Comparison of ENCODE assay signal across 2 cellular contexts in the genomic region with DNA sequence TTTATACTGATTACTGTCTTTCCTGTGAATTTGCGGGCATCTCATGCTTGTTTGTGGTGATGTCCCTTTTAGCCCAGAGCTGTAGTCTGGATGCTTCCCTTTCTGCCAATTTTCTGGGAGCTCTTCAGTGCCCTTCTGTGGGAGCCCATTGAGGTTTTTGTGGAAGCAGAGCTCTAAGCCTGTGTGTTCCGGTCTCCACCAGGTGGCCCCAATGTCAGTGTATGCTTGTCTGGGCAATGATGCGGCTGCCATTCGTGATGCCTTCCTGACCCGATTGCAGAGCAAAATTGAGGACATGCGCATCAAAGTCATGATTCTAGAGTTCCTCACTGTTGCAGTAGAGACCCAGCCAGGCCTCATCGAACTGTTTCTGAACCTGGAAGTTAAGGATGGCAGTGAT.
TF ChIP-seq lines count a peak whose summit lies in the region.

No MANE protein-coding gene starts in this region.

TF ChIP-seq in A549, 52 proteins besides CTCF, POLR2A, EP300 and RAD21:
- TF ChIP-seq ESRRA (IDR thresholded peaks at IDR 0.05; ENCODE audit: borderline replicate concordance, low read length) (no peak), TFCP2L1 (CRISPR knock-in tag; IDR thresholded peaks at IDR 0.05) (no peak), RFX5 (IDR thresholded peaks at IDR 0.05) (no peak), ZC3H11A (IDR thresholded peaks at IDR 0.05) (no peak), MYC (IDR thresholded peaks at IDR 0.05; ENCODE audit: borderline replicate concordance, low read length) (no peak), JUN (IDR thresholded peaks at IDR 0.05) (no peak), CBX2 (IDR thresholded peaks at IDR 0.05; ENCODE audit: borderline replicate concordance, low read depth) (no peak), ZSCAN20 (CRISPR knock-in tag; IDR thresholded peaks at IDR 0.05) (no peak), HEYL (CRISPR knock-in tag; IDR thresholded peaks at IDR 0.05) (no peak)

TF ChIP-seq in GM12878, 131 proteins besides CTCF, POLR2A, EP300 and RAD21:
- no peak for TF ChIP-seq SIN3A (IDR thresholded peaks at IDR 0.05; ENCODE audit: low read depth, low read length)
- TF ChIP-seq POU2F2 (IDR thresholded peaks at IDR 0.05; ENCODE audit: borderline replicate concordance, low read depth, low read length) = no peak
